In the genomic region with DNA sequence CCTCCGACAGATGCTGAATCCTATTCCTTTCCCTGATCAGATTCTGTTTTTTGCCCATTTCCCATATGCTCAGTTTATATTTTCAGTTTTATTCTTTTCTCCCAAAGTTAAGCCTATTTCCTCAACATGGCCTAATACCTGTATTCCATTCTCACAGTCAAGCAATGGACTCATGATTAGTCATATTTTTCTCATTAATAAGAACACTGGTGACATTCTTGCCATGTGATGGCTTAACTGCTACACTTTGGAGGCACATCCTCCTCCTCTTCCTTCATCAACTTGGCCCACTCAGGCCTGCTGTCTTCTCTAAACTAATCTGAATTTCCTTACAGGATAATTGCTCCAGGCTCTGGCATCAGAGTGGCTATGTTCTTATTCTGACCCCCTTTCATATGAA, we compare ENCODE assay signal across 1 cellular context.
TF ChIP-seq lines count a peak whose summit lies in the region.

No MANE protein-coding gene starts in this region.

TF ChIP-seq in HEK293T, 16 proteins besides CTCF, POLR2A, EP300 and RAD21:
- no peak for TF ChIP-seq FOXA1 (IDR thresholded peaks at IDR 0.05)
- no peak for TF ChIP-seq ZNF384 (IDR thresholded peaks at IDR 0.05)
- no peak for TF ChIP-seq FOXM1 (IDR thresholded peaks at IDR 0.05; ENCODE audit: borderline replicate concordance)
- no peak for TF ChIP-seq TARDBP (IDR thresholded peaks at IDR 0.05)
- TF ChIP-seq FOXK2 (IDR thresholded peaks at IDR 0.05) = no peak
- TF ChIP-seq, protein P1, sequence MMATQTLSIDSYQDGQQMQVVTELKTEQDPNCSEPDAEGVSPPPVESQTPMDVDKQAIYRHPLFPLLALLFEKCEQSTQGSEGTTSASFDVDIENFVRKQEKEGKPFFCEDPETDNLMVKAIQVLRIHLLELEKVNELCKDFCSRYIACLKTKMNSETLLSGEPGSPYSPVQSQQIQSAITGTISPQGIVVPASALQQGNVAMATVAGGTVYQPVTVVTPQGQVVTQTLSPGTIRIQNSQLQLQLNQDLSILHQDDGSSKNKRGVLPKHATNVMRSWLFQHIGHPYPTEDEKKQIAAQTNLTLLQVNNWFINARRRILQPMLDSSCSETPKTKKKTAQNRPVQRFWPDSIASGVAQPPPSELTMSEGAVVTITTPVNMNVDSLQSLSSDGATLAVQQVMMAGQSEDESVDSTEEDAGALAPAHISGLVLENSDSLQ (IDR thresholded peaks at IDR 0.05) = no peak
- no peak for TF ChIP-seq BHLHE40 (IDR thresholded peaks at IDR 0.05; ENCODE audit: borderline replicate concordance)
- no peak for TF ChIP-seq SUZ12 (IDR thresholded peaks at IDR 0.05)
- TF ChIP-seq L3MBTL2 (conservative IDR thresholded peaks at IDR 0.05) = no peak
- no peak for TF ChIP-seq SP1 (IDR thresholded peaks at IDR 0.05)
- TF ChIP-seq ELF4 (IDR thresholded peaks at IDR 0.05) = no peak
- no peak for TF ChIP-seq CTBP1 (IDR thresholded peaks at IDR 0.05; ENCODE audit: borderline replicate concordance)
- TF ChIP-seq LEF1 (IDR thresholded peaks at IDR 0.05; ENCODE audit: borderline replicate concordance) = no peak
- TF ChIP-seq NFRKB (IDR thresholded peaks at IDR 0.05) = no peak
- TF ChIP-seq ARNT (IDR thresholded peaks at IDR 0.05) = no peak
TF ChIP-seq in HEK293T: peak in this region for 0.
